In genomic region chr12:47082963-47083621, GRCh38 we compare ENCODE assay signal across 10 cellular contexts. TPM values are rescaled to one million over a fixed set of nuclear protein-coding genes. Genes with fewer than 3 reads are reported as not detected.
A peak's percentile ranks its signal among the peaks of the same experiment; 100 is the strongest.
DNase-seq lines count a peak whose midpoint lies in the region; ATAC-seq, FAIRE-seq and TF ChIP-seq lines count a peak whose summit lies in the region.
"Had no signal": no experiment of that assay in that cellular context is flagged by ENCODE, and none has a peak within 500 bp of the region (broad histone marks: within the 10 kb centered on the region; RNA-seq: fewer than 3 reads in every experiment).

No MANE protein-coding gene starts in this region.

- no peak for TF ChIP-seq POLR2A in H54 (IDR thresholded peaks at IDR 0.05; ENCODE audit: low read depth, low read length)

- intact Hi-C loops in activated B cell treated with CpG ODN at 0.5 μM for 24 hours (cut with micrococcal nuclease): loop anchor here (5.0 kb wide), 1 partner anchor 1091 kb away; the partner anchor contains the start of gene SCAF11
- intact Hi-C loops in activated CD4-positive, alpha-beta memory T cell treated with anti-CD3 and anti-CD28 coated beads for 36 hours (cut with micrococcal nuclease): loop anchor here (10.0 kb wide), 2 partner anchors 732 to 868 kb away; partner anchors contain the start of gene HDAC7

- H3K9me3 Mint-ChIP-seq in activated B cell treated with CpG ODN at 0.5 μM for 24 hours: no peaks in the 10 kb centered on the region
- H3K9me3 Mint-ChIP-seq in activated CD4-positive, alpha-beta memory T cell treated with anti-CD3 and anti-CD28 coated beads for 36 hours: no peaks in the 10 kb centered on the region

- POLR2A ChIA-PET in activated B cell treated with CpG ODN at 0.5 μM for 24 hours (lab: Charles Lee): interaction anchor here (0.5 to 1.0 kb wide), 3 partner anchors 109 to 223 kb away, joined by 3 to 8 read pairs (median 3); no protein-coding TSS in a partner anchor
- POLR2A ChIA-PET in activated CD4-positive, alpha-beta memory T cell treated with anti-CD3 and anti-CD28 coated beads for 36 hours (lab: Charles Lee): interaction anchor here (1.8 to 7.8 kb wide), 2 partner anchors 124 to 132 kb away, joined by 9 to 92 read pairs; no protein-coding TSS in a partner anchor

- no peak for TF ChIP-seq CTCF in AG09309 (IDR thresholded peaks at IDR 0.05; ENCODE audit: control insufficient read depth, insufficient read depth, low read depth, low read length, missing control alignments)
- TF ChIP-seq CTCF in activated B cell treated with CpG ODN at 0.5 μM for 24 hours (IDR thresholded peaks at IDR 0.05): no peak

- H3K36me3 Mint-ChIP-seq in activated B cell treated with CpG ODN at 0.5 μM for 24 hours (ENCODE audit: low read depth): peaks cover 19% of the 10 kb centered on the region
- H3K36me3 Mint-ChIP-seq in activated CD4-positive, alpha-beta memory T cell treated with anti-CD3 and anti-CD28 coated beads for 36 hours: peaks cover 2% of the 10 kb centered on the region

- peak overlapping the region; percentile 62 for H3K27ac Mint-ChIP-seq in activated B cell treated with CpG ODN at 0.5 μM for 24 hours
- no peak overlapping the region for H3K27ac Mint-ChIP-seq in activated CD4-positive, alpha-beta memory T cell treated with anti-CD3 and anti-CD28 coated beads for 36 hours

- peak; percentile 92 for FAIRE-seq in H54 (lab: Jason Lieb, UNC)
- FAIRE-seq: endometrium had no signal

- CTCF ChIA-PET in activated B cell treated with CpG ODN at 0.5 μM for 24 hours (lab: Charles Lee): interaction anchor here (4.9 kb wide), 1 partner anchor 12 kb away, joined by 21 read pairs; no protein-coding TSS in a partner anchor
- CTCF ChIA-PET in activated CD4-positive, alpha-beta memory T cell treated with anti-CD3 and anti-CD28 coated beads for 36 hours (lab: Charles Lee): interaction anchor here (0.8 to 3.6 kb wide), 4 partner anchors 13 to 315 kb away, joined by 4 to 25 read pairs (median 4); no protein-coding TSS in a partner anchor

- H3K4me3 Mint-ChIP-seq in activated B cell treated with CpG ODN at 0.5 μM for 24 hours: no peak overlapping the region
- no peak overlapping the region for H3K4me3 Mint-ChIP-seq in activated CD4-positive, alpha-beta memory T cell treated with anti-CD3 and anti-CD28 coated beads for 36 hours

- DNase-seq in AG09309 (ENCODE audit: low read depth) (peak; percentile 95), H54 (ENCODE audit: insufficient read length, low spot score) (no peak), activated B cell treated with CpG ODN at 0.5 μM for 24 hours (no peak), iris pigment epithelial cell (ENCODE audit: low read depth) (peak; percentile 94)
- DNase-seq in activated CD4-positive, alpha-beta memory T cell treated with anti-CD3 and anti-CD28 coated beads for 36 hours: no peak
- DNase-seq in stimulated activated CD4-positive, alpha-beta T cell treated with anti-CD3 and anti-CD28 coated beads, Interleukin-4, amount 100 ng/mL, for 24 hours: no peak
- DNase-seq in NK-92 treated with Interleukin-12 subunit alpha and Interleukin-12 subunit beta, amount 100 ng/mL, for 24 hours (lab: John Stamatoyannopoulos, UW): no peak

- H3K27me3 Mint-ChIP-seq in activated B cell treated with CpG ODN at 0.5 μM for 24 hours: no peaks in the 10 kb centered on the region
- H3K27me3 Mint-ChIP-seq in activated CD4-positive, alpha-beta memory T cell treated with anti-CD3 and anti-CD28 coated beads for 36 hours: no peaks in the 10 kb centered on the region

- ATAC-seq in activated B cell treated with CpG ODN at 0.5 μM for 24 hours (ENCODE audit: low read depth) (no peak), HG03354 (IDR thresholded peaks at IDR 0.05; ENCODE audit: poor library complexity, severe bottlenecking, unreplicated experiment) (no peak)

- no peak overlapping the region for H3K4me3 ChIP-seq in AG09309 (ENCODE audit: control insufficient read depth, low read depth, low read length)
- H3K4me3 ChIP-seq: upper lobe of left lung had no signal

- peaks cover 72% of the 10 kb centered on the region for H3K4me1 Mint-ChIP-seq in activated B cell treated with CpG ODN at 0.5 μM for 24 hours
- peaks cover 66% of the 10 kb centered on the region for H3K4me1 Mint-ChIP-seq in activated CD4-positive, alpha-beta memory T cell treated with anti-CD3 and anti-CD28 coated beads for 36 hours (ENCODE audit: low read depth)

RNA-seq across cellular contexts. Expression of gene AMIGO2, which starts 3.3 kb away (rescaled TPM):
- total RNA-seq in activated B cell treated with CpG ODN at 0.5 μM for 24 hours: 13.9 and 14.1 TPM in 2 replicates
- 10 to 100 TPM; 12.4 to 13.6 TPM for total RNA-seq in activated CD4-positive, alpha-beta memory T cell treated with anti-CD3 and anti-CD28 coated beads for 36 hours

RNA-seq across cellular contexts. Expression of gene PCED1B, which starts 3.7 kb away (rescaled TPM):
- 60.9 and 65.4 TPM in 2 replicates for total RNA-seq in activated B cell treated with CpG ODN at 0.5 μM for 24 hours
- 100 to 1,000 TPM; 133 to 136 TPM for total RNA-seq in activated CD4-positive, alpha-beta memory T cell treated with anti-CD3 and anti-CD28 coated beads for 36 hours

Comparison
In these comparisons a context has a peak if more than half of its experiments do, and no peak if none do; other contexts are left out.
1. DNase-seq: peak in AG09309 (single experiment) and iris pigment epithelial cell (single experiment); none in H54 (single experiment), activated B cell treated with CpG ODN at 0.5 μM for 24 hours (single experiment), activated CD4-positive, alpha-beta memory T cell treated with anti-CD3 and anti-CD28 coated beads for 36 hours (single experiment), stimulated activated CD4-positive, alpha-beta T cell treated with anti-CD3 and anti-CD28 coated beads, Interleukin-4, amount 100 ng/mL, for 24 hours (single experiment) and NK-92 treated with Interleukin-12 subunit alpha and Interleukin-12 subunit beta, amount 100 ng/mL, for 24 hours (single experiment).